20 cellular contexts compared by ENCODE assay signal in the genomic region with DNA sequence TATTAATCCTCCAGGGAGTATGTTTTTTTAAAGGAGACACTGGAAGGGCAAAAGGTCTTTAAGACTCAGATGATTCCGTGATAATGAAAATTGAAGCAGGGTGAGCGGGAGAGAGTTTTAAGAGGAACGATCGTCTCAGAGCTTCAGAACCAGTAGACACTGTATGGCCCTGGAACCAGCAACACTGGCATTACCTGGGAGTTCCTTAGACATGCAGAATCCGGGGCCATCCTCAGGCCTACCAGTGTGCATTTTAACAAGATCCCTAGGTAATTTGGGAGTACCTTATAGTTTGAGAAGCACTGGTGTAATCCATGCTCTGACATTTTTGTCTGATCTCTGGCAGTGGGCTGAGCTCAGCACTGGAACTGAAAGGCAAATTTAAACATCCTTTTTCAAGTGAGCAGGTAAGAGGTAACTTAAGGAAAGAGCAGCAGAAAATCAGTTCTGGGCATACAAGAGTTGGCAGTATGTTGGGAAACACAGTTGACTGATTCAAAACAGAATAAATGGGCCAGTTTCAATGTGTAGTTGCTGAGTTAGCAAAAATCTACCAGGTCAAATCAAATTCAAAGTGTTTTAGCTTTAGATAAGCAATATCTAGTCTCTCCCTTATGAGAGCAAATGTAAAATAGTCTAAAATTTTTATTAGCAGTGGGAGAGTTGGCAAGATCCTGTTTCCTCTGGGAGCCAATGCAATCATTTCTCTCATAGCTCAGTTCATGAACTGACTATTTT.
DNase-seq lines count a peak whose midpoint lies in the region; ATAC-seq, FAIRE-seq and TF ChIP-seq lines count a peak whose summit lies in the region.
"Had no signal": no experiment of that assay in that cellular context is flagged by ENCODE, and none has a peak within 500 bp of the region (broad histone marks: within the 10 kb centered on the region; RNA-seq: fewer than 3 reads in every experiment).

No MANE protein-coding gene starts in this region.

- no peak overlapping the region for H3K27ac Mint-ChIP-seq in type B pancreatic cell
- H3K27ac Mint-ChIP-seq: CD4-positive, CD25-positive, alpha-beta regulatory T cell; GM23338 had no signal

- H3K27me3 Mint-ChIP-seq in type B pancreatic cell, result peaks cover 38% of the 10 kb centered on the region

- TF ChIP-seq RAD21 in A549 (conservative IDR thresholded peaks at IDR 0.05 in 1 of 2, IDR thresholded peaks at IDR 0.05 in 1 of 2), result no peak

- no peak for FAIRE-seq in A549 (lab: Jason Lieb, UNC)
- FAIRE-seq: GM18507 had no signal

- no peak for ATAC-seq in A549
- ATAC-seq in omental fat pad (ENCODE audit: low FRiP score), result peak; percentile 19
- ATAC-seq in HG03342 (IDR thresholded peaks at IDR 0.05; ENCODE audit: unreplicated experiment), result no peak
- ATAC-seq: GM23338 had no signal

- CTCF ChIA-PET in A549 (lab: Yijun Ruan, JAX), result no interaction called here

- no peak for TF ChIP-seq POLR2A in A549 (IDR thresholded peaks at IDR 0.05; ENCODE audit: low read length)

- H3K4me1 Mint-ChIP-seq in type B pancreatic cell (ENCODE audit: unreplicated experiment), result peaks cover 37% of the 10 kb centered on the region
- H3K4me1 Mint-ChIP-seq: CD4-positive, CD25-positive, alpha-beta regulatory T cell had no signal

- H3K4me3 Mint-ChIP-seq in type B pancreatic cell, result no peak overlapping the region
- H3K4me3 Mint-ChIP-seq: CD4-positive, CD25-positive, alpha-beta regulatory T cell; GM23338 had no signal

- no peaks in the 10 kb centered on the region for H3K4me1 ChIP-seq in A549

- H3K9me3 ChIP-seq in A549, result no peaks in the 10 kb centered on the region
- H3K9me3 ChIP-seq: BLaER1 had no signal

- TF ChIP-seq CTCF in A549 (IDR thresholded peaks at IDR 0.05) (no peak), VCaP (conservative IDR thresholded peaks at IDR 0.05) (no peak), omental fat pad (IDR thresholded peaks at IDR 0.05) (no peak), type B pancreatic cell (conservative IDR thresholded peaks at IDR 0.05) (no peak)

- no peak for TF ChIP-seq EP300 in A549 (IDR thresholded peaks at IDR 0.05)

- DNase-seq in A549 (ENCODE audit: low read depth in 1 of 2, low spot score in 1 of 2), result no peak
- DNase-seq in left kidney (ENCODE audit: low read depth, low spot score), result peak; percentile 7
- no peak for DNase-seq in omental fat pad (ENCODE audit: low spot score)
- no peak for DNase-seq in stimulated activated naive CD4-positive, alpha-beta T cell treated with Interleukin-2 at 50 U/mL for 16 hours (lab: John Stamatoyannopoulos, UW)
- no peak for DNase-seq in type B pancreatic cell (ENCODE audit: extremely low spot score, unreplicated experiment)
- DNase-seq: CD4-positive, CD25-positive, alpha-beta regulatory T cell; HCEC 1CT; Karpas-422; NCI-H1092; NCI-H1417 treated with DMSO at 0.1 percent for 48 hours; NCI-H1694 treated with DMSO at 0.1 percent for 48 hours; NCI-H2081 treated with DMSO at 0.1 percent for 48 hours; NCI-H524 treated with DMSO at 0.1 percent for 48 hours; NCI-H774; SK-N-SH had no signal

- H3K4me3 ChIP-seq in A549, result no peak overlapping the region
- H3K4me3 ChIP-seq: BLaER1, GM23338 had no signal

- no peaks in the 10 kb centered on the region for H3K9me3 Mint-ChIP-seq in type B pancreatic cell
- H3K9me3 Mint-ChIP-seq: GM23338 had no signal

- WGBS in A549 (ENCODE audit: missing lambda C conversion rate), result 69% methylated on average over 5 of the region's 5 CpGs

- POLR2A ChIA-PET in A549 (lab: Yijun Ruan, JAX), result no interaction called here

- no peak overlapping the region for H3K4me2 ChIP-seq in A549
- H3K4me2 ChIP-seq: BLaER1, GM23338, SK-N-SH had no signal

- no peaks in the 10 kb centered on the region for H3K36me3 Mint-ChIP-seq in type B pancreatic cell
- H3K36me3 Mint-ChIP-seq: CD4-positive, CD25-positive, alpha-beta regulatory T cell had no signal

- H3K27ac ChIP-seq in A549 (no peak overlapping the region), VCaP (peak overlapping the region; percentile 18; the same call in 1 of the 2 replicates)
- H3K27ac ChIP-seq: BLaER1 had no signal

TF ChIP-seq in A549, 52 proteins besides CTCF, POLR2A, EP300 and RAD21:
- no peak for TF ChIP-seq CBX2 (IDR thresholded peaks at IDR 0.05; ENCODE audit: borderline replicate concordance, low read depth)
- no peak for TF ChIP-seq NR3C1 (IDR thresholded peaks at IDR 0.05)
- TF ChIP-seq CHD2 (IDR thresholded peaks at IDR 0.05; ENCODE audit: low read length, partially characterized antibody), result no peak
- no peak for TF ChIP-seq POLR2AphosphoS2 (conservative IDR thresholded peaks at IDR 0.05; ENCODE audit: low read length)
- TF ChIP-seq EHMT2 (IDR thresholded peaks at IDR 0.05; ENCODE audit: low read depth), result no peak
- TF ChIP-seq CHD4 (IDR thresholded peaks at IDR 0.05; ENCODE audit: borderline replicate concordance), result no peak
- TF ChIP-seq, protein P1, sequence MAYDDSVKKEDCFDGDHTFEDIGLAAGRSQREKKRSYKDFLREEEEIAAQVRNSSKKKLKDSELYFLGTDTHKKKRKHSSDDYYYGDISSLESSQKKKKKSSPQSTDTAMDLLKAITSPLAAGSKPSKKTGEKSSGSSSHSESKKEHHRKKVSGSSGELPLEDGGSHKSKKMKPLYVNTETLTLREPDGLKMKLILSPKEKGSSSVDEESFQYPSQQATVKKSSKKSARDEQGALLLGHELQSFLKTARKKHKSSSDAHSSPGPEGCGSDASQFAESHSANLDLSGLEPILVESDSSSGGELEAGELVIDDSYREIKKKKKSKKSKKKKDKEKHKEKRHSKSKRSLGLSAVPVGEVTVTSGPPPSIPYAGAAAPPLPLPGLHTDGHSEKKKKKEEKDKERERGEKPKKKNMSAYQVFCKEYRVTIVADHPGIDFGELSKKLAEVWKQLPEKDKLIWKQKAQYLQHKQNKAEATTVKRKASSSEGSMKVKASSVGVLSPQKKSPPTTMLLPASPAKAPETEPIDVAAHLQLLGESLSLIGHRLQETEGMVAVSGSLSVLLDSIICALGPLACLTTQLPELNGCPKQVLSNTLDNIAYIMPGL (CRISPR knock-in tag; IDR thresholded peaks at IDR 0.05; ENCODE audit: borderline replicate concordance), result no peak
- TF ChIP-seq NPAS2 (CRISPR knock-in tag; IDR thresholded peaks at IDR 0.05; ENCODE audit: borderline replicate concordance), result no peak
- peak; percentile 93 for TF ChIP-seq MAFK (IDR thresholded peaks at IDR 0.05; ENCODE audit: partially characterized antibody)
TF ChIP-seq in A549: peak in this region for 1.
